8 cellular contexts compared by ENCODE assay signal in genomic region chr16:88804552-88805339, GRCh38. TPM values are rescaled to one million over a fixed set of nuclear protein-coding genes. Genes with fewer than 3 reads are reported as not detected.
DNase-seq lines count a peak whose midpoint lies in the region; ATAC-seq, FAIRE-seq and TF ChIP-seq lines count a peak whose summit lies in the region.

No MANE protein-coding gene starts in this region.

- H3K4me1 Mint-ChIP-seq in activated naive CD8-positive, alpha-beta T cell treated with anti-CD3 and anti-CD28 coated beads for 36 hours: peaks cover 37% of the 10 kb centered on the region

- CTCF ChIA-PET in HepG2 (lab: Yijun Ruan, JAX; ENCODE audit: low intra/inter-chr PET ratio, low total read pairs): no interaction called here

- ATAC-seq in HepG2: peak; percentile 64
- ATAC-seq in HG02981 (IDR thresholded peaks at IDR 0.05; ENCODE audit: unreplicated experiment): no peak
- ATAC-seq in GM21825 (IDR thresholded peaks at IDR 0.05; ENCODE audit: unreplicated experiment): no peak
- no peak for ATAC-seq in GM18867 (IDR thresholded peaks at IDR 0.05; ENCODE audit: unreplicated experiment)

- H2AFZ ChIP-seq in HepG2 (ENCODE audit: low read length): no peak overlapping the region

- no peak for TF ChIP-seq POLR2A in HepG2 (IDR thresholded peaks at IDR 0.05; ENCODE audit: insufficient read depth in 1 of 2, low read depth in 2 of 2, low read length in 2 of 2)

- in situ Hi-C loops in HepG2 (cut with HindIII; ENCODE audit: extremely low pct_ligation_motif_present, low pct_unique_long_range_greater_than_20kb): loop anchor here (5.0 kb wide), 1 partner anchor 47 kb away; no protein-coding TSS in a partner anchor

- H3K27me3 ChIP-seq in MG63 (no peaks in the 10 kb centered on the region), HepG2 (ENCODE audit: control insufficient read depth in 1 of 2, insufficient read depth in 2 of 2, low read length in 2 of 2) (no peaks in the 10 kb centered on the region)

- no peaks in the 10 kb centered on the region for H3K27me3 Mint-ChIP-seq in activated naive CD8-positive, alpha-beta T cell treated with anti-CD3 and anti-CD28 coated beads for 36 hours

- peak; percentile 42 for FAIRE-seq in HepG2 (lab: Jason Lieb, UNC)

- H3K9ac ChIP-seq in HepG2 (ENCODE audit: insufficient read depth, low read depth, low read length): peak overlapping the region; percentile 77

- POLR2A ChIA-PET in HepG2 (lab: Yijun Ruan, JAX): interaction anchor here (1.2 to 2.2 kb wide), 2 partner anchors 11 to 45 kb away, joined by 4 to 6 read pairs; no protein-coding TSS in a partner anchor

- H3K9me3 ChIP-seq in MG63: no peaks in the 10 kb centered on the region
- H3K9me3 ChIP-seq in HepG2 (ENCODE audit: low read length): no peaks in the 10 kb centered on the region

- H3K36me3 ChIP-seq in MG63 (peaks cover 36% of the 10 kb centered on the region), HepG2 (replicated peaks in 1 of 2; ENCODE audit: control insufficient read depth in 1 of 2, insufficient read depth in 2 of 2, low read length in 2 of 2) (peaks cover 12 to 38% of the 10 kb centered on the region in 2 experiments)

- H3K4me3 ChIP-seq in MG63 (peak overlapping the region; percentile 73), HepG2 (replicated peaks in 1 of 3; ENCODE audit: insufficient read depth in 1 of 3, low read depth in 2 of 3, low read length in 3 of 3) (peak overlapping the region; percentile 73 to 88 (median 76))

- peak; percentile 48 for TF ChIP-seq RAD21 in HepG2 (CRISPR knock-in tag; IDR thresholded peaks at IDR 0.05)

- H3K79me2 ChIP-seq in HepG2 (ENCODE audit: insufficient read depth, low read length): peaks cover 18% of the 10 kb centered on the region

- peak overlapping the region; percentile 71 for H3K27ac ChIP-seq in HepG2 (ENCODE audit: extremely low read length, insufficient read depth, low read length)

- H3K4me2 ChIP-seq in HepG2 (ENCODE audit: low read depth, low read length): peak overlapping the region; percentile 99

- peak overlapping the region; percentile 86 for H3K4me3 Mint-ChIP-seq in activated naive CD8-positive, alpha-beta T cell treated with anti-CD3 and anti-CD28 coated beads for 36 hours

- TF ChIP-seq CTCF in HepG2 (CRISPR knock-in tag; IDR thresholded peaks at IDR 0.05): 0 out of 2 replicates have a peak, but pooled peaks have one; percentile 24

- peaks cover 30% of the 10 kb centered on the region for H3K4me1 ChIP-seq in HepG2 (ENCODE audit: insufficient read depth, low read length)

- H3K27ac Mint-ChIP-seq in activated naive CD8-positive, alpha-beta T cell treated with anti-CD3 and anti-CD28 coated beads for 36 hours: peak overlapping the region; percentile 76

- no peaks in the 10 kb centered on the region; the same call in 1 of the 2 replicates for H4K20me1 ChIP-seq in HepG2 (ENCODE audit: insufficient read depth, low read length)

- BruUV-seq in HepG2 (replicated peaks; lab: Mats Ljungman, UMichigan): no TSS peak

- WGBS in HepG2 (ENCODE audit: low lambda C conversion rate): 26% methylated on average over 20 of the region's 39 CpGs

- intact Hi-C loops in HepG2 (cut with micrococcal nuclease; ENCODE audit: unreplicated experiment): no loop called here

- DNase-seq in DMS153 (lab: John Stamatoyannopoulos, UW) (peak; percentile 23), DMS153 treated with DMSO at 0.1 percent for 48 hours (lab: John Stamatoyannopoulos, UW; ENCODE audit: unreplicated experiment) (no peak), MG63 (no peak), HepG2 (ENCODE audit: low spot score) (peak; percentile 74)
- peak; percentile 67 for DNase-seq in activated naive CD8-positive, alpha-beta T cell treated with anti-CD3 and anti-CD28 coated beads for 36 hours

- H3K9me3 Mint-ChIP-seq in activated naive CD8-positive, alpha-beta T cell treated with anti-CD3 and anti-CD28 coated beads for 36 hours: no peaks in the 10 kb centered on the region

- H3K36me3 Mint-ChIP-seq in activated naive CD8-positive, alpha-beta T cell treated with anti-CD3 and anti-CD28 coated beads for 36 hours: peaks cover 43% of the 10 kb centered on the region

- TF ChIP-seq EP300 in HepG2 (IDR thresholded peaks at IDR 0.05; ENCODE audit: low read depth in 2 of 2, low read length in 2 of 2) (no peak), HepG2 (CRISPR knock-in tag; IDR thresholded peaks at IDR 0.05; ENCODE audit: borderline replicate concordance) (no peak)

RNA-seq across cellular contexts. Expression of gene CDT1, which starts 1.2 kb away (rescaled TPM):
- 9.3 and 14.3 TPM in 2 replicates for total RNA-seq in MG63 (2014; rRNA removed; shearing (Covaris generic); ENCODE audit: low replicate concordance)
- 100 to 1,000 TPM; 156 to 158 TPM for total RNA-seq in activated naive CD8-positive, alpha-beta T cell treated with anti-CD3 and anti-CD28 coated beads for 36 hours
- total RNA-seq in HepG2 (2016; rRNA removed; fragmentation: Illumina TruSeq; extraction: Trizol): 16.5 and 23.1 TPM in 2 replicates
- 14.3 and 18.2 TPM in 2 replicates for total RNA-seq in HepG2 (2016; cell fraction: cytosol; rRNA removed; fragmentation: Illumina TruSeq; extraction: Trizol; ENCODE audit: low read depth)
- total RNA-seq in HepG2 (2016; cell fraction: insoluble cytoplasmic fraction; rRNA removed; fragmentation: Illumina TruSeq; extraction: Trizol): 15.0 and 21.7 TPM in 2 replicates
- 30.9 and 31.0 TPM in 2 replicates for total RNA-seq in HepG2 (2016; cell fraction: membrane; rRNA removed; fragmentation: Illumina TruSeq; extraction: Trizol)
- total RNA-seq in HepG2 (2016; cell fraction: nucleus; rRNA removed; fragmentation: Illumina TruSeq; extraction: Trizol): 12.6 and 18.8 TPM in 2 replicates
- polyA plus RNA-seq in HepG2 (2011; rRNA removed): 17.9 and 23.8 TPM in 2 replicates
- 15.0 and 37.3 TPM in 2 replicates for polyA plus RNA-seq in HepG2 (2011; cell fraction: cytosol; rRNA removed)
- 29.6 and 46.8 TPM in 2 replicates for polyA plus RNA-seq in HepG2 (2011; cell fraction: nucleus; rRNA removed)
- polyA plus RNA-seq in HepG2 (2012): 13.5 and 17.6 TPM in 2 replicates
- 18.5 and 24.2 TPM in 2 replicates for polyA plus RNA-seq in HepG2 (2016; cell fraction: cytosol; fragmentation: Illumina TruSeq; extraction: Trizol; ENCODE audit: low read depth)
- polyA plus RNA-seq in HepG2 (2016; cell fraction: insoluble cytoplasmic fraction; fragmentation: Illumina TruSeq; extraction: Trizol; ENCODE audit: low read depth): 22.4 and 29.0 TPM in 2 replicates
- polyA plus RNA-seq in HepG2 (2016; cell fraction: membrane; fragmentation: Illumina TruSeq; extraction: Trizol; ENCODE audit: low read depth): 25.4 and 37.1 TPM in 2 replicates
- 34.6 and 39.8 TPM in 2 replicates for polyA plus RNA-seq in HepG2 (2016; cell fraction: nucleus; fragmentation: Illumina TruSeq; extraction: Trizol; ENCODE audit: insufficient read depth, low read depth)
- 25.0 and 71.0 TPM in 2 replicates for polyA minus RNA-seq in HepG2 (2011; rRNA and poly(A)+ RNA removed; ENCODE audit: low replicate concordance)
- 28.6 and 52.8 TPM in 2 replicates for polyA minus RNA-seq in HepG2 (2011; cell fraction: cytosol; rRNA and poly(A)+ RNA removed)
- 6.7 and 8.8 TPM in 2 replicates for polyA minus RNA-seq in HepG2 (2011; cell fraction: nucleus; rRNA and poly(A)+ RNA removed)

RNA-seq across cellular contexts. Expression of gene APRT, which starts 7.0 kb away (rescaled TPM):
- total RNA-seq in MG63 (2014; rRNA removed; shearing (Covaris generic); ENCODE audit: low replicate concordance): 290 and 307 TPM in 2 replicates
- 100 to 1,000 TPM; 241 to 272 TPM for total RNA-seq in activated naive CD8-positive, alpha-beta T cell treated with anti-CD3 and anti-CD28 coated beads for 36 hours
- 242 and 274 TPM in 2 replicates for total RNA-seq in HepG2 (2016; rRNA removed; fragmentation: Illumina TruSeq; extraction: Trizol)
- total RNA-seq in HepG2 (2016; cell fraction: cytosol; rRNA removed; fragmentation: Illumina TruSeq; extraction: Trizol; ENCODE audit: low read depth): 163 and 167 TPM in 2 replicates
- 238 and 275 TPM in 2 replicates for total RNA-seq in HepG2 (2016; cell fraction: insoluble cytoplasmic fraction; rRNA removed; fragmentation: Illumina TruSeq; extraction: Trizol)
- 188 and 208 TPM in 2 replicates for total RNA-seq in HepG2 (2016; cell fraction: membrane; rRNA removed; fragmentation: Illumina TruSeq; extraction: Trizol)
- 99.7 and 110 TPM in 2 replicates for total RNA-seq in HepG2 (2016; cell fraction: nucleus; rRNA removed; fragmentation: Illumina TruSeq; extraction: Trizol)
- 155 and 210 TPM in 2 replicates for polyA plus RNA-seq in HepG2 (2011; rRNA removed)
- polyA plus RNA-seq in HepG2 (2011; cell fraction: cytosol; rRNA removed): 94.2 and 153 TPM in 2 replicates
- polyA plus RNA-seq in HepG2 (2011; cell fraction: nucleus; rRNA removed): 101 and 126 TPM in 2 replicates
- 136 and 175 TPM in 2 replicates for polyA plus RNA-seq in HepG2 (2012)
- polyA plus RNA-seq in HepG2 (2016; cell fraction: cytosol; fragmentation: Illumina TruSeq; extraction: Trizol; ENCODE audit: low read depth): 172 and 184 TPM in 2 replicates
- polyA plus RNA-seq in HepG2 (2016; cell fraction: insoluble cytoplasmic fraction; fragmentation: Illumina TruSeq; extraction: Trizol; ENCODE audit: low read depth): 339 and 349 TPM in 2 replicates
- polyA plus RNA-seq in HepG2 (2016; cell fraction: membrane; fragmentation: Illumina TruSeq; extraction: Trizol; ENCODE audit: low read depth): 196 and 203 TPM in 2 replicates
- 192 and 201 TPM in 2 replicates for polyA plus RNA-seq in HepG2 (2016; cell fraction: nucleus; fragmentation: Illumina TruSeq; extraction: Trizol; ENCODE audit: insufficient read depth, low read depth)
- polyA minus RNA-seq in HepG2 (2011; rRNA and poly(A)+ RNA removed; ENCODE audit: low replicate concordance): 83.2 and 86.7 TPM in 2 replicates
- polyA minus RNA-seq in HepG2 (2011; cell fraction: cytosol; rRNA and poly(A)+ RNA removed): 75.3 and 84.8 TPM in 2 replicates
- polyA minus RNA-seq in HepG2 (2011; cell fraction: nucleus; rRNA and poly(A)+ RNA removed): 35.7 and 49.8 TPM in 2 replicates

RNA-seq across cellular contexts. Expression of gene PIEZO1, which starts 19.7 kb away (rescaled TPM):
- 77.6 and 88.5 TPM in 2 replicates for total RNA-seq in MG63 (2014; rRNA removed; shearing (Covaris generic); ENCODE audit: low replicate concordance)
- 10 to 100 TPM; 86.7 to 87.0 TPM for total RNA-seq in activated naive CD8-positive, alpha-beta T cell treated with anti-CD3 and anti-CD28 coated beads for 36 hours
- 32.5 and 85.0 TPM in 2 replicates for total RNA-seq in HepG2 (2016; rRNA removed; fragmentation: Illumina TruSeq; extraction: Trizol)
- total RNA-seq in HepG2 (2016; cell fraction: cytosol; rRNA removed; fragmentation: Illumina TruSeq; extraction: Trizol; ENCODE audit: low read depth): 42.1 and 42.4 TPM in 2 replicates
- 27.7 and 89.8 TPM in 2 replicates for total RNA-seq in HepG2 (2016; cell fraction: insoluble cytoplasmic fraction; rRNA removed; fragmentation: Illumina TruSeq; extraction: Trizol)
- total RNA-seq in HepG2 (2016; cell fraction: membrane; rRNA removed; fragmentation: Illumina TruSeq; extraction: Trizol): 37.0 TPM in 2 replicates
- total RNA-seq in HepG2 (2016; cell fraction: nucleus; rRNA removed; fragmentation: Illumina TruSeq; extraction: Trizol): 117 and 146 TPM in 2 replicates
- 67.9 and 93.5 TPM in 2 replicates for polyA plus RNA-seq in HepG2 (2011; rRNA removed)
- polyA plus RNA-seq in HepG2 (2011; cell fraction: cytosol; rRNA removed): 42.8 and 69.2 TPM in 2 replicates
- 643 and 860 TPM in 2 replicates for polyA plus RNA-seq in HepG2 (2011; cell fraction: nucleus; rRNA removed)
- polyA plus RNA-seq in HepG2 (2012): 52.4 and 78.3 TPM in 2 replicates
- polyA plus RNA-seq in HepG2 (2016; cell fraction: cytosol; fragmentation: Illumina TruSeq; extraction: Trizol; ENCODE audit: low read depth): 12.7 and 13.6 TPM in 2 replicates
- 33.4 and 36.7 TPM in 2 replicates for polyA plus RNA-seq in HepG2 (2016; cell fraction: insoluble cytoplasmic fraction; fragmentation: Illumina TruSeq; extraction: Trizol; ENCODE audit: low read depth)
- polyA plus RNA-seq in HepG2 (2016; cell fraction: membrane; fragmentation: Illumina TruSeq; extraction: Trizol; ENCODE audit: low read depth): 20.6 and 22.7 TPM in 2 replicates
- polyA plus RNA-seq in HepG2 (2016; cell fraction: nucleus; fragmentation: Illumina TruSeq; extraction: Trizol; ENCODE audit: insufficient read depth, low read depth): 296 and 336 TPM in 2 replicates
- 101 and 184 TPM in 2 replicates for polyA minus RNA-seq in HepG2 (2011; rRNA and poly(A)+ RNA removed; ENCODE audit: low replicate concordance)
- polyA minus RNA-seq in HepG2 (2011; cell fraction: cytosol; rRNA and poly(A)+ RNA removed): 44.8 and 52.9 TPM in 2 replicates
- polyA minus RNA-seq in HepG2 (2011; cell fraction: nucleus; rRNA and poly(A)+ RNA removed): 89.5 and 109 TPM in 2 replicates

RNA-seq across cellular contexts. Expression of gene GALNS, which starts 52.0 kb away (rescaled TPM):
- total RNA-seq in MG63 (2014; rRNA removed; shearing (Covaris generic); ENCODE audit: low replicate concordance): 8.8 and 11.3 TPM in 2 replicates
- total RNA-seq in activated naive CD8-positive, alpha-beta T cell treated with anti-CD3 and anti-CD28 coated beads for 36 hours: 10 to 100 TPM; 14.7 to 14.9 TPM
- total RNA-seq in HepG2 (2016; rRNA removed; fragmentation: Illumina TruSeq; extraction: Trizol): 2.8 and 9.2 TPM in 2 replicates
- total RNA-seq in HepG2 (2016; cell fraction: cytosol; rRNA removed; fragmentation: Illumina TruSeq; extraction: Trizol; ENCODE audit: low read depth): 3.6 and 3.7 TPM in 2 replicates
- 2.6 and 11.0 TPM in 2 replicates for total RNA-seq in HepG2 (2016; cell fraction: insoluble cytoplasmic fraction; rRNA removed; fragmentation: Illumina TruSeq; extraction: Trizol)
- 4.2 and 5.1 TPM in 2 replicates for total RNA-seq in HepG2 (2016; cell fraction: membrane; rRNA removed; fragmentation: Illumina TruSeq; extraction: Trizol)
- total RNA-seq in HepG2 (2016; cell fraction: nucleus; rRNA removed; fragmentation: Illumina TruSeq; extraction: Trizol): 12.2 and 14.1 TPM in 2 replicates
- 9.5 and 9.8 TPM in 2 replicates for polyA plus RNA-seq in HepG2 (2011; rRNA removed)
- polyA plus RNA-seq in HepG2 (2011; cell fraction: cytosol; rRNA removed): 7.1 and 10.3 TPM in 2 replicates
- 30.6 and 39.2 TPM in 2 replicates for polyA plus RNA-seq in HepG2 (2011; cell fraction: nucleus; rRNA removed)
- 8.2 and 13.0 TPM in 2 replicates for polyA plus RNA-seq in HepG2 (2012)
- 2.4 and 2.8 TPM in 2 replicates for polyA plus RNA-seq in HepG2 (2016; cell fraction: cytosol; fragmentation: Illumina TruSeq; extraction: Trizol; ENCODE audit: low read depth)
- 4.4 and 4.7 TPM in 2 replicates for polyA plus RNA-seq in HepG2 (2016; cell fraction: insoluble cytoplasmic fraction; fragmentation: Illumina TruSeq; extraction: Trizol; ENCODE audit: low read depth)
- polyA plus RNA-seq in HepG2 (2016; cell fraction: membrane; fragmentation: Illumina TruSeq; extraction: Trizol; ENCODE audit: low read depth): 4.1 and 4.7 TPM in 2 replicates
- polyA plus RNA-seq in HepG2 (2016; cell fraction: nucleus; fragmentation: Illumina TruSeq; extraction: Trizol; ENCODE audit: insufficient read depth, low read depth): 27.3 and 29.9 TPM in 2 replicates
- polyA minus RNA-seq in HepG2 (2011; rRNA and poly(A)+ RNA removed; ENCODE audit: low replicate concordance): 11.5 and 13.9 TPM in 2 replicates
- 5.2 and 6.1 TPM in 2 replicates for polyA minus RNA-seq in HepG2 (2011; cell fraction: cytosol; rRNA and poly(A)+ RNA removed)
- 13.4 and 18.0 TPM in 2 replicates for polyA minus RNA-seq in HepG2 (2011; cell fraction: nucleus; rRNA and poly(A)+ RNA removed)

RNA-seq across cellular contexts. Expression of gene TRAPPC2L, which starts 52.2 kb away (rescaled TPM):
- total RNA-seq in MG63 (2014; rRNA removed; shearing (Covaris generic); ENCODE audit: low replicate concordance): 34.4 and 35.6 TPM in 2 replicates
- 10 to 100 TPM; 81.8 to 91.3 TPM for total RNA-seq in activated naive CD8-positive, alpha-beta T cell treated with anti-CD3 and anti-CD28 coated beads for 36 hours
- total RNA-seq in HepG2 (2016; rRNA removed; fragmentation: Illumina TruSeq; extraction: Trizol): 107 and 158 TPM in 2 replicates
- 39.7 and 49.5 TPM in 2 replicates for total RNA-seq in HepG2 (2016; cell fraction: cytosol; rRNA removed; fragmentation: Illumina TruSeq; extraction: Trizol; ENCODE audit: low read depth)
- total RNA-seq in HepG2 (2016; cell fraction: insoluble cytoplasmic fraction; rRNA removed; fragmentation: Illumina TruSeq; extraction: Trizol): 117 and 161 TPM in 2 replicates
- total RNA-seq in HepG2 (2016; cell fraction: membrane; rRNA removed; fragmentation: Illumina TruSeq; extraction: Trizol): 55.4 and 64.8 TPM in 2 replicates
- 54.9 and 68.3 TPM in 2 replicates for total RNA-seq in HepG2 (2016; cell fraction: nucleus; rRNA removed; fragmentation: Illumina TruSeq; extraction: Trizol)
- polyA plus RNA-seq in HepG2 (2011; rRNA removed): 94.9 and 96.3 TPM in 2 replicates
- 49.7 and 65.0 TPM in 2 replicates for polyA plus RNA-seq in HepG2 (2011; cell fraction: cytosol; rRNA removed)
- polyA plus RNA-seq in HepG2 (2011; cell fraction: nucleus; rRNA removed): 60.0 and 63.3 TPM in 2 replicates
- polyA plus RNA-seq in HepG2 (2012): 72.5 and 94.4 TPM in 2 replicates
- 51.9 and 69.2 TPM in 2 replicates for polyA plus RNA-seq in HepG2 (2016; cell fraction: cytosol; fragmentation: Illumina TruSeq; extraction: Trizol; ENCODE audit: low read depth)
- polyA plus RNA-seq in HepG2 (2016; cell fraction: insoluble cytoplasmic fraction; fragmentation: Illumina TruSeq; extraction: Trizol; ENCODE audit: low read depth): 217 and 222 TPM in 2 replicates
- 75.4 and 76.3 TPM in 2 replicates for polyA plus RNA-seq in HepG2 (2016; cell fraction: membrane; fragmentation: Illumina TruSeq; extraction: Trizol; ENCODE audit: low read depth)
- polyA plus RNA-seq in HepG2 (2016; cell fraction: nucleus; fragmentation: Illumina TruSeq; extraction: Trizol; ENCODE audit: insufficient read depth, low read depth): 124 and 134 TPM in 2 replicates
- 63.0 and 105 TPM in 2 replicates for polyA minus RNA-seq in HepG2 (2011; rRNA and poly(A)+ RNA removed; ENCODE audit: low replicate concordance)
- 10.9 and 13.1 TPM in 2 replicates for polyA minus RNA-seq in HepG2 (2011; cell fraction: cytosol; rRNA and poly(A)+ RNA removed)
- 45.4 and 54.3 TPM in 2 replicates for polyA minus RNA-seq in HepG2 (2011; cell fraction: nucleus; rRNA and poly(A)+ RNA removed)

Comparison
In these comparisons a context has a peak if more than half of its experiments do, and no peak if none do; other contexts are left out.
1. DNase-seq: peak in DMS153 (single experiment), activated naive CD8-positive, alpha-beta T cell treated with anti-CD3 and anti-CD28 coated beads for 36 hours (single experiment) and HepG2 (single experiment); none in DMS153 treated with DMSO at 0.1 percent for 48 hours (single experiment) and MG63 (single experiment).